Comparison of ENCODE assay signal across 19 cellular contexts in the genomic region with DNA sequence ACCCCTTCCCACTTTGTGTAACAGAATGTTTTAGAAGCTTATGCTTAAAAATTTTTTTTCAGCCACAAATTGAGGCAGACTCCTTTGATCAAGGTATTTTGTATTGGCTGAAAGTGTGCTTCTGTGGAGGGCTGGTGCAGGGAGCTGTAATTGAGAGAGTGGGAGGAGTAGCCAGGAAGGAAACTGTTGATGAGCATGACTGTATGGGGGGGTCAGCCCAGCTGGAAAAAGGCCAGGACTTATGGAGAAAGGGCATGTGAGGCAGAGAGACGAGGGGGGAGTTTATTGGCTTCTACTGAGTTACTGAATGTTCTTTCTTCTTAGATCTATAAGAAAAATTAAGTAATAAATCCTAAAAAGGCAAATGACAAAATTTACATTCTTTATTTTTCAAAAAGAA. TPM values are rescaled to one million over a fixed set of nuclear protein-coding genes. Genes with fewer than 3 reads are reported as not detected.
A peak's percentile ranks its signal among the peaks of the same experiment; 100 is the strongest.
DNase-seq lines count a peak whose midpoint lies in the region; ATAC-seq, FAIRE-seq and TF ChIP-seq lines count a peak whose summit lies in the region.
"Had no signal": no experiment of that assay in that cellular context is flagged by ENCODE, and none has a peak within 500 bp of the region (broad histone marks: within the 10 kb centered on the region; RNA-seq: fewer than 3 reads in every experiment).

No MANE protein-coding gene starts in this region.

- H3K4me1 ChIP-seq in K562 (replicated peaks in 1 of 2; ENCODE audit: control insufficient read depth in 2 of 2, insufficient read depth in 2 of 2, low read length in 2 of 2): no peaks in the 10 kb centered on the region
- no peaks in the 10 kb centered on the region for H3K4me1 ChIP-seq in mesenchymal stem cell (ENCODE audit: control insufficient read depth, insufficient read depth, low read depth, low read length)
- H3K4me1 ChIP-seq: stomach, uterus had no signal

- no peak for TF ChIP-seq RAD21 in K562 (CRISPR knock-in tag; conservative IDR thresholded peaks at IDR 0.05 in 1 of 2, IDR thresholded peaks at IDR 0.05 in 1 of 2)

- H2BK12ac ChIP-seq in mesenchymal stem cell (ENCODE audit: low read length in 2 of 2): no peak overlapping the region

- no peak for TF ChIP-seq CTCF in K562 (IDR thresholded peaks at IDR 0.05 in 2 of 3, conservative IDR thresholded peaks at IDR 0.05 in 1 of 3; ENCODE audit: insufficient read depth in 2 of 3, low read depth in 1 of 3, low read length in 3 of 3)

- 0% methylated on average over 1 of the region's 1 CpG for WGBS in K562 (ENCODE audit: insufficient coverage, low coverage, missing lambda C conversion rate)
- no CpG with 5 or more reads among the region's 1 CpG for WGBS in mesenchymal stem cell

- H3K27me3 ChIP-seq in K562 (ENCODE audit: control insufficient read depth in 2 of 2, insufficient read depth in 2 of 2, low read length in 2 of 2) (peaks cover 2 to 12% of the 10 kb centered on the region in 2 experiments; a peak in 2 of 5 replicates), mesenchymal stem cell (ENCODE audit: control insufficient read depth in 1 of 2, insufficient read depth in 1 of 2, low read length in 2 of 2) (no peaks in the 10 kb centered on the region)
- H3K27me3 ChIP-seq: stomach, uterus had no signal

- CTCF ChIA-PET in K562 (lab: Yijun Ruan, JAX; ENCODE audit: low intra/inter-chr PET ratio): no interaction called here

- POLR2A ChIA-PET in K562 (lab: Yijun Ruan, JAX): interaction anchor here (0.6 kb wide), 1 partner anchor 18 kb away, joined by 3 read pairs; no protein-coding TSS in a partner anchor

- BruUV-seq in K562 (replicated peaks; lab: Mats Ljungman, UMichigan): no TSS peak

- H2AFZ ChIP-seq in K562 (ENCODE audit: low read depth, low read length) (no peak overlapping the region), mesenchymal stem cell (ENCODE audit: low read depth, low read length) (no peak overlapping the region)

- no peak overlapping the region for H4K91ac ChIP-seq in mesenchymal stem cell (ENCODE audit: low read length)

- no peak overlapping the region for H3K14ac ChIP-seq in mesenchymal stem cell (ENCODE audit: low read length in 2 of 2)

- H4K8ac ChIP-seq in mesenchymal stem cell (ENCODE audit: low read length): no peak overlapping the region

- no peak overlapping the region for H3K4me3 ChIP-seq in K562
- H3K4me3 ChIP-seq in mesenchymal stem cell (ENCODE audit: insufficient read depth in 1 of 2, low read depth in 1 of 2, low read length in 2 of 2): no peak overlapping the region
- H3K4me3 ChIP-seq: stomach, uterus had no signal

- H2BK5ac ChIP-seq in mesenchymal stem cell (ENCODE audit: low read depth, low read length, poor library complexity, severe bottlenecking): no peak overlapping the region

- H3K4ac ChIP-seq in mesenchymal stem cell (ENCODE audit: low read depth in 1 of 2, low read length in 2 of 2): no peak overlapping the region

- H3K18ac ChIP-seq in mesenchymal stem cell (ENCODE audit: low read depth in 1 of 2, low read length in 2 of 2): no peak overlapping the region

- H3K4me2 ChIP-seq in K562 (ENCODE audit: insufficient read depth, low read length) (no peak overlapping the region), mesenchymal stem cell (ENCODE audit: low read length, poor library complexity, severe bottlenecking) (no peak overlapping the region)

- no peaks in the 10 kb centered on the region for H3K79me2 ChIP-seq in K562 (ENCODE audit: control insufficient read depth, insufficient read depth, low read length)

- no peak overlapping the region for H2BK120ac ChIP-seq in mesenchymal stem cell (ENCODE audit: low read depth, low read length)

- H3K79me1 ChIP-seq in mesenchymal stem cell (replicated peaks; ENCODE audit: low read length, poor library complexity, severe bottlenecking): no peaks in the 10 kb centered on the region

- no peaks in the 10 kb centered on the region for H3K36me3 ChIP-seq in K562 (ENCODE audit: control insufficient read depth, insufficient read depth, low read length)
- no peaks in the 10 kb centered on the region for H3K36me3 ChIP-seq in mesenchymal stem cell (ENCODE audit: control insufficient read depth in 1 of 2, insufficient read depth in 2 of 2, low read depth in 1 of 2, low read length in 2 of 2)
- H3K36me3 ChIP-seq: stomach, uterus had no signal

- TF ChIP-seq EP300 in K562 (IDR thresholded peaks at IDR 0.05; ENCODE audit: low read length): no peak

- FAIRE-seq in HTR-8/SVneo (lab: Jason Lieb, UNC): no peak
- no peak for FAIRE-seq in K562 (lab: Jason Lieb, UNC)
- FAIRE-seq in GM12892 (lab: Jason Lieb, UNC): no peak
- FAIRE-seq: keratinocyte had no signal

- no peak for TF ChIP-seq POLR2A in K562 (conservative IDR thresholded peaks at IDR 0.05)
- no peak for TF ChIP-seq POLR2A in GM12892 (IDR thresholded peaks at IDR 0.05; ENCODE audit: low read depth, low read length)

- H2AK5ac ChIP-seq in mesenchymal stem cell (ENCODE audit: low read length, severe bottlenecking): no peak overlapping the region

- no peak overlapping the region for H3K23ac ChIP-seq in mesenchymal stem cell (ENCODE audit: low read length in 2 of 2)

- no peak overlapping the region for H3K9ac ChIP-seq in K562 (ENCODE audit: insufficient read depth in 1 of 2, low read depth in 2 of 2, low read length in 2 of 2)
- H3K9ac ChIP-seq in mesenchymal stem cell (ENCODE audit: low read length): no peak overlapping the region

- DNase-seq in COLO829 (ENCODE audit: low spot score) (peak; percentile 57), HTR-8/SVneo (ENCODE audit: insufficient read length, low spot score) (peak; percentile 22), K562 (ENCODE audit: extremely low read depth in 1 of 4, low spot score in 3 of 4) (no peak), mesenchymal stem cell (peak; percentile 10), MV-4-11 (lab: John Stamatoyannopoulos, UW) (no peak), cerebellar nuclear complex (lab: John Stamatoyannopoulos, UW) (no peak), GM12892 (ENCODE audit: insufficient read length) (no peak)
- no peak for DNase-seq in activated naive CD4-positive, alpha-beta T cell treated with anti-CD3 and anti-CD28 coated beads, Interleukin-2, amount 50 U/mL, for 16 hours
- DNase-seq: activated CD4-positive, alpha-beta T cell treated with anti-CD3 and anti-CD28 coated beads, Interleukin-2, amount 10 ng/mL, durations not matched to agents 24 days and 14 days; activated T-cell treated with anti-CD3 and anti-CD28 coated beads, Interleukin-2, amount 50 U/mL, for 24 hours; DND-41; head of caudate nucleus; NCI-H1417 treated with DMSO at 0.1 percent for 48 hours; posterior cingulate gyrus; stomach; uterus had no signal

- ATAC-seq in K562: no peak
- ATAC-seq: HCT116 had no signal

- H3K27ac ChIP-seq in K562 (ENCODE audit: extremely low read depth, low read depth, low read length) (no peak overlapping the region), mesenchymal stem cell (ENCODE audit: low read length, poor library complexity, severe bottlenecking) (no peak overlapping the region)
- H3K27ac ChIP-seq: stomach, uterus had no signal

- no peaks in the 10 kb centered on the region for H3K9me1 ChIP-seq in K562 (ENCODE audit: control insufficient read depth, insufficient read depth, low read length)

- no peak overlapping the region for H2BK15ac ChIP-seq in mesenchymal stem cell (ENCODE audit: low read depth, poor library complexity, severe bottlenecking)

- in situ Hi-C loops in K562 (cut with MboI): no loop called here

- H3K9me3 ChIP-seq in K562 (replicated peaks; ENCODE audit: control insufficient read depth, insufficient read depth, low read depth, low read length): no peaks in the 10 kb centered on the region
- no peaks in the 10 kb centered on the region for H3K9me3 ChIP-seq in mesenchymal stem cell (ENCODE audit: control insufficient read depth, low read length)
- H3K9me3 ChIP-seq: stomach, uterus had no signal

- H4K20me1 ChIP-seq in K562 (replicated peaks; ENCODE audit: control insufficient read depth, insufficient read depth, low read length): no peaks in the 10 kb centered on the region

- intact Hi-C loops in K562 (cut with micrococcal nuclease): no loop called here

TF ChIP-seq in K562, 482 proteins besides CTCF, POLR2A, EP300 and RAD21 (continues in another document):
- TF ChIP-seq CHD4 (IDR thresholded peaks at IDR 0.05; ENCODE audit: insufficient read depth, insufficient replicate concordance, low read depth, low read length, poor library complexity, severe bottlenecking) (no peak), MIER1 (IDR thresholded peaks at IDR 0.05; ENCODE audit: low read depth) (no peak), ILF3 (IDR thresholded peaks at IDR 0.05; ENCODE audit: borderline replicate concordance) (no peak), PPARD (CRISPR knock-in tag; IDR thresholded peaks at IDR 0.05) (no peak), XRCC3 (IDR thresholded peaks at IDR 0.05) (no peak), L3MBTL2 (IDR thresholded peaks at IDR 0.05) (no peak), RFX7 (CRISPR knock-in tag; IDR thresholded peaks at IDR 0.05) (no peak), SMAD3 (CRISPR knock-in tag; conservative IDR thresholded peaks at IDR 0.05) (no peak), BRD4 (IDR thresholded peaks at IDR 0.05) (no peak), NFIC (IDR thresholded peaks at IDR 0.05) (peak; percentile 8; the same call in 1 of the 2 replicates)

RNA-seq across cellular contexts. Expression of gene RFPL4B, which starts 13.4 kb away (rescaled TPM):
- total RNA-seq in K562 (2011; cell fraction: chromatin; rRNA removed; ENCODE audit: low replicate concordance): 1.1 and 2.3 TPM in 2 replicates
- total RNA-seq in K562 (2011; cell fraction: nucleolus; rRNA removed): 1.5 and 1.7 TPM in 2 replicates
- total RNA-seq in K562 (2011; cell fraction: nucleoplasm; rRNA removed): 0.95 and 1.5 TPM in 2 replicates
- total RNA-seq in K562 (2014; rRNA removed): 11.6 and 12.3 TPM in 2 replicates
- 16.9 and 18.9 TPM in 2 replicates for total RNA-seq in K562 (2014; rRNA removed; fragmentation: Illumina TruSeq; extraction: Trizol)
- total RNA-seq in K562 (2015; rRNA removed; fragmentation: Illumina TruSeq; extraction: Trizol): 13.1 and 13.4 TPM in 2 replicates
- total RNA-seq in K562 (2021): 10.8 and 10.9 TPM in 2 replicates
- 0.61 and 3.6 TPM in 2 replicates for polyA plus RNA-seq in K562 (2011; rRNA removed)
- 0.31 and 1.8 TPM in 2 replicates for polyA plus RNA-seq in K562 (2011; cell fraction: cytosol; rRNA removed)
- 0.25 and 0.67 TPM in 2 replicates for polyA plus RNA-seq in K562 (2011; cell fraction: nucleus; rRNA removed)
- polyA plus RNA-seq in K562 (2012): 13.0 and 21.5 TPM in 2 replicates
- 14.9 and 15.7 TPM in 2 replicates for polyA plus RNA-seq in K562 (2014; fragmentation: Illumina TruSeq; extraction: Trizol)
- polyA plus RNA-seq in K562 (2014; fragmentation: Nextera tagmentation; extraction: Ambion mirVana): 10 to 100 TPM; 22.6 to 33.2 TPM
- 10.2 and 11.2 TPM in 2 replicates for polyA plus RNA-seq in K562 (2014; rRNA removed)
- 0.87 and 4.7 TPM in 2 replicates for polyA minus RNA-seq in K562 (2011; rRNA and poly(A)+ RNA removed)
- 1.7 TPM in 1 of 2 replicates, not detected in the other for polyA minus RNA-seq in K562 (2011; cell fraction: cytosol; rRNA and poly(A)+ RNA removed)
- polyA minus RNA-seq in K562 (2011; cell fraction: nucleus; rRNA and poly(A)+ RNA removed): 0.67 TPM in 1 of 2 replicates, not detected in the other
- 0.01 TPM for polyA plus RNA-seq in mesenchymal stem cell (2013, experiment 1 of 2)
- not detected for polyA plus RNA-seq in mesenchymal stem cell (2013, experiment 2 of 2)
- not detected for polyA plus RNA-seq in GM12892 (2012; ENCODE audit: missing spikeins)
- total RNA-seq: activated CD4-positive, alpha-beta T cell treated with anti-CD3 and anti-CD28 coated beads, Interleukin-2, amount 10 ng/mL, durations not matched to agents 24 days and 14 days; NCI-H460; stomach had no signal
- polyA plus RNA-seq: keratinocyte, stomach had no signal

Comparison
In these comparisons a context has a peak if more than half of its experiments do, and no peak if none do; other contexts are left out.
1. DNase-seq: peak in COLO829 (single experiment), HTR-8/SVneo (single experiment) and mesenchymal stem cell (single experiment); none in K562 (0 of 4), activated naive CD4-positive, alpha-beta T cell treated with anti-CD3 and anti-CD28 coated beads, Interleukin-2, amount 50 U/mL, for 16 hours (single experiment), MV-4-11 (single experiment), cerebellar nuclear complex (0 of 2) and GM12892 (single experiment).